1 cellular context compared by ENCODE assay signal in the genomic region with DNA sequence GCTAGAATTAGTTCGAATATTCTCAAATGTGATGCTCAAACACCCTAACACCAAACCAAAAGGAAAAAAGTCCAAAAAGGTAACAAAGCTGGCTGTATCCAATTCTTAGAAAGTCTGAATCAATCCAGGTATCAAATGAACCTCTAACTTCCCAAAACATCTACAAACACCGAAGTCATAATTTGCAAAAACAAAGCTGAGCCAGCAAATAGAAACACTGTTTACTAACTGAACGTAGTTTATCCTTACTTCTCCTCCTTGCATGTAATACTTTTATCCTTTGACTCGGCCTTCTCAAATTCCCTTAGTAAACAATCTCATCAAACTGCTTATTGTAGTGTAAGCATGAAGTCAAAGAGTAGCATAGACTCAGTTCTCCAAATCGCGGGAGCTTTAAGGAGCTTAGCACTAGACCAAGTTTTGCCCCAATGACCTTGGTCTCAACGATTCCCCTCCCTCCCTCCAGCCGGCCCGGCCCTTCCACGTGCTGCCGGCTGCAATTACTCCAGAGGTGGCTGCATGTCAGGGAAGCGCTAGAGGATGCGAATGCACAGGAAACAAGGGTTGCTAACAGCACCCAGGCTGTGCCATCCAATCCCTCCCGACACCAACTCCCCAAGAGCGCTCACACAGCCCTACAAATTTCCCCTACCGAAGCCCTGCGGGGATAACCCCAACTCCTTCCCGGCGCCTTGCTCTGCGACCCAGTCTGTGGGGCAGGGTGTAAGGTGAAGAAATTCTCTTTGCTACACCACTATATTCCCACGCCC.
TF ChIP-seq lines count a peak whose summit lies in the region.

No MANE protein-coding gene starts in this region.

TF ChIP-seq in K562, 482 proteins besides CTCF, POLR2A, EP300 and RAD21 (continued from another document and continues in another):
- TF ChIP-seq, protein P1, sequence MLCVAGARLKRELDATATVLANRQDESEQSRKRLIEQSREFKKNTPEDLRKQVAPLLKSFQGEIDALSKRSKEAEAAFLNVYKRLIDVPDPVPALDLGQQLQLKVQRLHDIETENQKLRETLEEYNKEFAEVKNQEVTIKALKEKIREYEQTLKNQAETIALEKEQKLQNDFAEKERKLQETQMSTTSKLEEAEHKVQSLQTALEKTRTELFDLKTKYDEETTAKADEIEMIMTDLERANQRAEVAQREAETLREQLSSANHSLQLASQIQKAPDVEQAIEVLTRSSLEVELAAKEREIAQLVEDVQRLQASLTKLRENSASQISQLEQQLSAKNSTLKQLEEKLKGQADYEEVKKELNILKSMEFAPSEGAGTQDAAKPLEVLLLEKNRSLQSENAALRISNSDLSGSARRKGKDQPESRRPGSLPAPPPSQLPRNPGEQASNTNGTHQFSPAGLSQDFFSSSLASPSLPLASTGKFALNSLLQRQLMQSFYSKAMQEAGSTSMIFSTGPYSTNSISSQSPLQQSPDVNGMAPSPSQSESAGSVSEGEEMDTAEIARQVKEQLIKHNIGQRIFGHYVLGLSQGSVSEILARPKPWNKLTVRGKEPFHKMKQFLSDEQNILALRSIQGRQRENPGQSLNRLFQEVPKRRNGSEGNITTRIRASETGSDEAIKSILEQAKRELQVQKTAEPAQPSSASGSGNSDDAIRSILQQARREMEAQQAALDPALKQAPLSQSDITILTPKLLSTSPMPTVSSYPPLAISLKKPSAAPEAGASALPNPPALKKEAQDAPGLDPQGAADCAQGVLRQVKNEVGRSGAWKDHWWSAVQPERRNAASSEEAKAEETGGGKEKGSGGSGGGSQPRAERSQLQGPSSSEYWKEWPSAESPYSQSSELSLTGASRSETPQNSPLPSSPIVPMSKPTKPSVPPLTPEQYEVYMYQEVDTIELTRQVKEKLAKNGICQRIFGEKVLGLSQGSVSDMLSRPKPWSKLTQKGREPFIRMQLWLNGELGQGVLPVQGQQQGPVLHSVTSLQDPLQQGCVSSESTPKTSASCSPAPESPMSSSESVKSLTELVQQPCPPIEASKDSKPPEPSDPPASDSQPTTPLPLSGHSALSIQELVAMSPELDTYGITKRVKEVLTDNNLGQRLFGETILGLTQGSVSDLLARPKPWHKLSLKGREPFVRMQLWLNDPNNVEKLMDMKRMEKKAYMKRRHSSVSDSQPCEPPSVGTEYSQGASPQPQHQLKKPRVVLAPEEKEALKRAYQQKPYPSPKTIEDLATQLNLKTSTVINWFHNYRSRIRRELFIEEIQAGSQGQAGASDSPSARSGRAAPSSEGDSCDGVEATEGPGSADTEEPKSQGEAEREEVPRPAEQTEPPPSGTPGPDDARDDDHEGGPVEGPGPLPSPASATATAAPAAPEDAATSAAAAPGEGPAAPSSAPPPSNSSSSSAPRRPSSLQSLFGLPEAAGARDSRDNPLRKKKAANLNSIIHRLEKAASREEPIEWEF (CRISPR knock-in tag; IDR thresholded peaks at IDR 0.05) = no peak
- TF ChIP-seq KDM1A (IDR thresholded peaks at IDR 0.05) = no peak
- TF ChIP-seq POLR3A (IDR thresholded peaks at IDR 0.05; ENCODE audit: borderline replicate concordance, extremely low read depth, insufficient read depth, insufficient read length) = no peak
- TF ChIP-seq, protein P2, sequence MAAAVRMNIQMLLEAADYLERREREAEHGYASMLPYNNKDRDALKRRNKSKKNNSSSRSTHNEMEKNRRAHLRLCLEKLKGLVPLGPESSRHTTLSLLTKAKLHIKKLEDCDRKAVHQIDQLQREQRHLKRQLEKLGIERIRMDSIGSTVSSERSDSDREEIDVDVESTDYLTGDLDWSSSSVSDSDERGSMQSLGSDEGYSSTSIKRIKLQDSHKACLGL (CRISPR knock-in tag; IDR thresholded peaks at IDR 0.05; ENCODE audit: borderline replicate concordance, poor library complexity, severe bottlenecking) = peak; percentile 65
- TF ChIP-seq ESRRA (IDR thresholded peaks at IDR 0.05; ENCODE audit: borderline replicate concordance, low read depth) = peak; percentile 88
- TF ChIP-seq NFE2 (IDR thresholded peaks at IDR 0.05; ENCODE audit: low read depth) = no peak
- TF ChIP-seq ZNF347 (CRISPR knock-in tag; IDR thresholded peaks at IDR 0.05; ENCODE audit: low read depth) = no peak
- no peak for TF ChIP-seq CEBPB (tag; IDR thresholded peaks at IDR 0.05)
- no peak for TF ChIP-seq FUS (optimal IDR thresholded peaks at IDR 0.05; ENCODE audit: low read depth, low read length)
- TF ChIP-seq, protein P3, sequence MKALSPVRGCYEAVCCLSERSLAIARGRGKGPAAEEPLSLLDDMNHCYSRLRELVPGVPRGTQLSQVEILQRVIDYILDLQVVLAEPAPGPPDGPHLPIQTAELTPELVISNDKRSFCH (CRISPR knock-in tag; IDR thresholded peaks at IDR 0.05) = no peak
- TF ChIP-seq, protein P3 (tag; IDR thresholded peaks at IDR 0.05) = no peak
- no peak for TF ChIP-seq BHLHE40 (IDR thresholded peaks at IDR 0.05; ENCODE audit: low read length)
- TF ChIP-seq SAP30 (IDR thresholded peaks at IDR 0.05; ENCODE audit: borderline replicate concordance, insufficient read depth, low read depth, low read length, poor library complexity, severe bottlenecking) = peak; percentile 88
- no peak for TF ChIP-seq SRF (CRISPR knock-in tag; IDR thresholded peaks at IDR 0.05)
- TF ChIP-seq FIP1L1 (IDR thresholded peaks at IDR 0.05; ENCODE audit: low read depth, low read length, poor library complexity, severe bottlenecking) = no peak
- no peak for TF ChIP-seq ZNF41 (CRISPR knock-in tag; conservative IDR thresholded peaks at IDR 0.05)
- peak; percentile 20 to 92; a peak in 3 of 4 replicates for TF ChIP-seq SIN3A (IDR thresholded peaks at IDR 0.05; ENCODE audit: borderline replicate concordance in 2 of 2, control insufficient read depth in 1 of 2, low read depth in 2 of 2, low read length in 2 of 2)
- TF ChIP-seq, protein P4, sequence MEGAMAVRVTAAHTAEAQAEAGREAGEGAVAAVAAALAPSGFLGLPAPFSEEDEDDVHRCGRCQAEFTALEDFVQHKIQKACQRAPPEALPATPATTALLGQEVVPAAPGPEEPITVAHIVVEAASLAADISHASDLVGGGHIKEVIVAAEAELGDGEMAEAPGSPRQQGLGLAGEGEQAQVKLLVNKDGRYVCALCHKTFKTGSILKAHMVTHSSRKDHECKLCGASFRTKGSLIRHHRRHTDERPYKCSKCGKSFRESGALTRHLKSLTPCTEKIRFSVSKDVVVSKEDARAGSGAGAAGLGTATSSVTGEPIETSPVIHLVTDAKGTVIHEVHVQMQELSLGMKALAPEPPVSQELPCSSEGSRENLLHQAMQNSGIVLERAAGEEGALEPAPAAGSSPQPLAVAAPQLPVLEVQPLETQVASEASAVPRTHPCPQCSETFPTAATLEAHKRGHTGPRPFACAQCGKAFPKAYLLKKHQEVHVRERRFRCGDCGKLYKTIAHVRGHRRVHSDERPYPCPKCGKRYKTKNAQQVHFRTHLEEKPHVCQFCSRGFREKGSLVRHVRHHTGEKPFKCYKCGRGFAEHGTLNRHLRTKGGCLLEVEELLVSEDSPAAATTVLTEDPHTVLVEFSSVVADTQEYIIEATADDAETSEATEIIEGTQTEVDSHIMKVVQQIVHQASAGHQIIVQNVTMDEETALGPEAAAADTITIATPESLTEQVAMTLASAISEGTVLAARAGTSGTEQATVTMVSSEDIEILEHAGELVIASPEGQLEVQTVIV (CRISPR knock-in tag; IDR thresholded peaks at IDR 0.05; ENCODE audit: borderline replicate concordance) = no peak
- no peak for TF ChIP-seq NCOA2 (IDR thresholded peaks at IDR 0.05; ENCODE audit: partially characterized antibody in 2 of 2)
- no peak for TF ChIP-seq NELFE (IDR thresholded peaks at IDR 0.05; ENCODE audit: insufficient read depth, insufficient read length)
- no peak for TF ChIP-seq TCF7L2 (IDR thresholded peaks at IDR 0.05; ENCODE audit: low read depth, low read length)
- peak; percentile 51 for TF ChIP-seq TBP (optimal IDR thresholded peaks at IDR 0.05; ENCODE audit: low read depth, low read length)
- TF ChIP-seq EZH2 (IDR thresholded peaks at IDR 0.05; ENCODE audit: borderline replicate concordance, low read depth, low read length) = no peak
- no peak for TF ChIP-seq CC2D1A (IDR thresholded peaks at IDR 0.05)
- no peak for TF ChIP-seq BRF1 (IDR thresholded peaks at IDR 0.05; ENCODE audit: borderline replicate concordance, extremely low read depth, insufficient read length)
- peak; percentile 63 for TF ChIP-seq C11orf30 (IDR thresholded peaks at IDR 0.05; ENCODE audit: low read depth)
- TF ChIP-seq HDAC1 (IDR thresholded peaks at IDR 0.05) = peak in 1 of 2 experiments; percentile 71; a peak in 1 of 4 replicates
- peak; percentile 80 for TF ChIP-seq ZNF316 (IDR thresholded peaks at IDR 0.05)
- no peak for TF ChIP-seq SNRNP70 (optimal IDR thresholded peaks at IDR 0.05; ENCODE audit: low read depth, low read length)
- TF ChIP-seq, protein P5, sequence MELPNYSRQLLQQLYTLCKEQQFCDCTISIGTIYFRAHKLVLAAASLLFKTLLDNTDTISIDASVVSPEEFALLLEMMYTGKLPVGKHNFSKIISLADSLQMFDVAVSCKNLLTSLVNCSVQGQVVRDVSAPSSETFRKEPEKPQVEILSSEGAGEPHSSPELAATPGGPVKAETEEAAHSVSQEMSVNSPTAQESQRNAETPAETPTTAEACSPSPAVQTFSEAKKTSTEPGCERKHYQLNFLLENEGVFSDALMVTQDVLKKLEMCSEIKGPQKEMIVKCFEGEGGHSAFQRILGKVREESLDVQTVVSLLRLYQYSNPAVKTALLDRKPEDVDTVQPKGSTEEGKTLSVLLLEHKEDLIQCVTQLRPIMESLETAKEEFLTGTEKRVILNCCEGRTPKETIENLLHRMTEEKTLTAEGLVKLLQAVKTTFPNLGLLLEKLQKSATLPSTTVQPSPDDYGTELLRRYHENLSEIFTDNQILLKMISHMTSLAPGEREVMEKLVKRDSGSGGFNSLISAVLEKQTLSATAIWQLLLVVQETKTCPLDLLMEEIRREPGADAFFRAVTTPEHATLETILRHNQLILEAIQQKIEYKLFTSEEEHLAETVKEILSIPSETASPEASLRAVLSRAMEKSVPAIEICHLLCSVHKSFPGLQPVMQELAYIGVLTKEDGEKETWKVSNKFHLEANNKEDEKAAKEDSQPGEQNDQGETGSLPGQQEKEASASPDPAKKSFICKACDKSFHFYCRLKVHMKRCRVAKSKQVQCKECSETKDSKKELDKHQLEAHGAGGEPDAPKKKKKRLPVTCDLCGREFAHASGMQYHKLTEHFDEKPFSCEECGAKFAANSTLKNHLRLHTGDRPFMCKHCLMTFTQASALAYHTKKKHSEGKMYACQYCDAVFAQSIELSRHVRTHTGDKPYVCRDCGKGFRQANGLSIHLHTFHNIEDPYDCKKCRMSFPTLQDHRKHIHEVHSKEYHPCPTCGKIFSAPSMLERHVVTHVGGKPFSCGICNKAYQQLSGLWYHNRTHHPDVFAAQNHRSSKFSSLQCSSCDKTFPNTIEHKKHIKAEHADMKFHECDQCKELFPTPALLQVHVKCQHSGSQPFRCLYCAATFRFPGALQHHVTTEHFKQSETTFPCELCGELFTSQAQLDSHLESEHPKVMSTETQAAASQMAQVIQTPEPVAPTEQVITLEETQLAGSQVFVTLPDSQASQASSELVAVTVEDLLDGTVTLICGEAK (IDR thresholded peaks at IDR 0.05) = 0 out of 2 replicates have a peak, but pooled peaks have one; percentile 28
- TF ChIP-seq, protein P5 (CRISPR knock-in tag; IDR thresholded peaks at IDR 0.05) = no peak
- TF ChIP-seq NR3C1 (CRISPR knock-in tag; IDR thresholded peaks at IDR 0.05) = peak; percentile 31; the same call in 1 of the 2 replicates
- TF ChIP-seq, protein P6, sequence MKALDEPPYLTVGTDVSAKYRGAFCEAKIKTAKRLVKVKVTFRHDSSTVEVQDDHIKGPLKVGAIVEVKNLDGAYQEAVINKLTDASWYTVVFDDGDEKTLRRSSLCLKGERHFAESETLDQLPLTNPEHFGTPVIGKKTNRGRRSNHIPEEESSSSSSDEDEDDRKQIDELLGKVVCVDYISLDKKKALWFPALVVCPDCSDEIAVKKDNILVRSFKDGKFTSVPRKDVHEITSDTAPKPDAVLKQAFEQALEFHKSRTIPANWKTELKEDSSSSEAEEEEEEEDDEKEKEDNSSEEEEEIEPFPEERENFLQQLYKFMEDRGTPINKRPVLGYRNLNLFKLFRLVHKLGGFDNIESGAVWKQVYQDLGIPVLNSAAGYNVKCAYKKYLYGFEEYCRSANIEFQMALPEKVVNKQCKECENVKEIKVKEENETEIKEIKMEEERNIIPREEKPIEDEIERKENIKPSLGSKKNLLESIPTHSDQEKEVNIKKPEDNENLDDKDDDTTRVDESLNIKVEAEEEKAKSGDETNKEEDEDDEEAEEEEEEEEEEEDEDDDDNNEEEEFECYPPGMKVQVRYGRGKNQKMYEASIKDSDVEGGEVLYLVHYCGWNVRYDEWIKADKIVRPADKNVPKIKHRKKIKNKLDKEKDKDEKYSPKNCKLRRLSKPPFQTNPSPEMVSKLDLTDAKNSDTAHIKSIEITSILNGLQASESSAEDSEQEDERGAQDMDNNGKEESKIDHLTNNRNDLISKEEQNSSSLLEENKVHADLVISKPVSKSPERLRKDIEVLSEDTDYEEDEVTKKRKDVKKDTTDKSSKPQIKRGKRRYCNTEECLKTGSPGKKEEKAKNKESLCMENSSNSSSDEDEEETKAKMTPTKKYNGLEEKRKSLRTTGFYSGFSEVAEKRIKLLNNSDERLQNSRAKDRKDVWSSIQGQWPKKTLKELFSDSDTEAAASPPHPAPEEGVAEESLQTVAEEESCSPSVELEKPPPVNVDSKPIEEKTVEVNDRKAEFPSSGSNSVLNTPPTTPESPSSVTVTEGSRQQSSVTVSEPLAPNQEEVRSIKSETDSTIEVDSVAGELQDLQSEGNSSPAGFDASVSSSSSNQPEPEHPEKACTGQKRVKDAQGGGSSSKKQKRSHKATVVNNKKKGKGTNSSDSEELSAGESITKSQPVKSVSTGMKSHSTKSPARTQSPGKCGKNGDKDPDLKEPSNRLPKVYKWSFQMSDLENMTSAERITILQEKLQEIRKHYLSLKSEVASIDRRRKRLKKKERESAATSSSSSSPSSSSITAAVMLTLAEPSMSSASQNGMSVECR (CRISPR knock-in tag; IDR thresholded peaks at IDR 0.05) = 0 out of 2 replicates have a peak, but pooled peaks have one; percentile 13
